In genomic region chr21:29124645-29125044, GRCh38 we compare ENCODE assay signal across 16 cellular contexts.
"Had no signal": no experiment of that assay in that cellular context is flagged by ENCODE, and none has a peak within 500 bp of the region (broad histone marks: within the 10 kb centered on the region; RNA-seq: fewer than 3 reads in every experiment).

No MANE protein-coding gene starts in this region.

- H3K27ac ChIP-seq: colonic mucosa, foreskin keratinocyte, psoas muscle, right lobe of liver, transverse colon had no signal

- H3K4me1 ChIP-seq: colonic mucosa, foreskin keratinocyte, right lobe of liver, transverse colon had no signal

- ATAC-seq: foreskin keratinocyte, psoas muscle, right lobe of liver, WTC11 had no signal

- H3K36me3 ChIP-seq: colonic mucosa, right lobe of liver, transverse colon had no signal

- DNase-seq: activated CD4-positive, alpha-beta T cell treated with anti-CD3 and anti-CD28 coated beads, Interleukin-2, amount 10 ng/mL, durations not matched to agents 24 days and 14 days; activated CD8-positive, alpha-beta memory T cell treated with anti-CD3 and anti-CD28 coated beads for 24 hours; activated naive CD4-positive, alpha-beta T cell treated with anti-CD3 and anti-CD28 coated beads, Interleukin-2, amount 10 ng/mL, durations not matched to agents 7 days and 5 days; caudate nucleus; colonic mucosa; effector CD4-positive, alpha-beta T cell; foreskin keratinocyte; head of caudate nucleus; occipital lobe; psoas muscle; right lobe of liver; transverse colon had no signal

- H3K4me1 Mint-ChIP-seq: activated CD4-positive, alpha-beta T cell treated with anti-CD3 and anti-CD28 coated beads, Interleukin-2, amount 10 ng/mL, durations not matched to agents 24 days and 14 days; activated naive CD4-positive, alpha-beta T cell treated with anti-CD3 and anti-CD28 coated beads, Interleukin-2, amount 10 ng/mL, durations not matched to agents 7 days and 5 days; nephron; stimulated activated effector memory CD8-positive, alpha-beta T cell treated with anti-CD3 and anti-CD28 coated beads, Interleukin-12 subunit alpha, Interleukin-12 subunit beta, amount 100 ng/mL, for 72 hours; WTC11 had no signal

- H3K27me3 Mint-ChIP-seq: activated CD4-positive, alpha-beta T cell treated with anti-CD3 and anti-CD28 coated beads, Interleukin-2, amount 10 ng/mL, durations not matched to agents 24 days and 14 days; activated naive CD4-positive, alpha-beta T cell treated with anti-CD3 and anti-CD28 coated beads, Interleukin-2, amount 10 ng/mL, durations not matched to agents 7 days and 5 days had no signal

- H3K9me3 ChIP-seq: colonic mucosa, psoas muscle, right lobe of liver, transverse colon had no signal

- H3K4me3 Mint-ChIP-seq: activated CD4-positive, alpha-beta T cell treated with anti-CD3 and anti-CD28 coated beads, Interleukin-2, amount 10 ng/mL, durations not matched to agents 24 days and 14 days; activated naive CD4-positive, alpha-beta T cell treated with anti-CD3 and anti-CD28 coated beads, Interleukin-2, amount 10 ng/mL, durations not matched to agents 7 days and 5 days; nephron; stimulated activated effector memory CD8-positive, alpha-beta T cell treated with anti-CD3 and anti-CD28 coated beads, Interleukin-12 subunit alpha, Interleukin-12 subunit beta, amount 100 ng/mL, for 72 hours; WTC11 had no signal

- H3K27ac Mint-ChIP-seq: activated CD4-positive, alpha-beta T cell treated with anti-CD3 and anti-CD28 coated beads, Interleukin-2, amount 10 ng/mL, durations not matched to agents 24 days and 14 days; activated naive CD4-positive, alpha-beta T cell treated with anti-CD3 and anti-CD28 coated beads, Interleukin-2, amount 10 ng/mL, durations not matched to agents 7 days and 5 days; activated T-helper 2 cell treated with anti-CD3 and anti-CD28 coated beads, Interferon-gamma antibody, Interleukin-2, Interleukin-4, amounts not matched to agents 10 μg/mL and 5 μg/mL and 100 μg/mL, durations not matched to agents 14 hours and 24 hours and 36 hours; nephron; stimulated activated effector memory CD8-positive, alpha-beta T cell treated with anti-CD3 and anti-CD28 coated beads, Interleukin-12 subunit alpha, Interleukin-12 subunit beta, amount 100 ng/mL, for 72 hours; WTC11 had no signal

- H3K27me3 ChIP-seq: colonic mucosa, foreskin keratinocyte, right lobe of liver, transverse colon had no signal

- H3K9me3 Mint-ChIP-seq: activated CD4-positive, alpha-beta T cell treated with anti-CD3 and anti-CD28 coated beads, Interleukin-2, amount 10 ng/mL, durations not matched to agents 24 days and 14 days; activated naive CD4-positive, alpha-beta T cell treated with anti-CD3 and anti-CD28 coated beads, Interleukin-2, amount 10 ng/mL, durations not matched to agents 7 days and 5 days; activated T-helper 2 cell treated with anti-CD3 and anti-CD28 coated beads, Interferon-gamma antibody, Interleukin-2, Interleukin-4, amounts not matched to agents 10 μg/mL and 5 μg/mL and 100 μg/mL, durations not matched to agents 14 hours and 24 hours and 36 hours had no signal

- H3K4me3 ChIP-seq: colonic mucosa, psoas muscle, right lobe of liver, transverse colon had no signal

- H3K36me3 Mint-ChIP-seq: activated naive CD4-positive, alpha-beta T cell treated with anti-CD3 and anti-CD28 coated beads, Interleukin-2, amount 10 ng/mL, durations not matched to agents 7 days and 5 days; stimulated activated effector memory CD8-positive, alpha-beta T cell treated with anti-CD3 and anti-CD28 coated beads, Interleukin-12 subunit alpha, Interleukin-12 subunit beta, amount 100 ng/mL, for 72 hours had no signal
